Comparison of ENCODE assay signal across 19 cellular contexts in the genomic region with DNA sequence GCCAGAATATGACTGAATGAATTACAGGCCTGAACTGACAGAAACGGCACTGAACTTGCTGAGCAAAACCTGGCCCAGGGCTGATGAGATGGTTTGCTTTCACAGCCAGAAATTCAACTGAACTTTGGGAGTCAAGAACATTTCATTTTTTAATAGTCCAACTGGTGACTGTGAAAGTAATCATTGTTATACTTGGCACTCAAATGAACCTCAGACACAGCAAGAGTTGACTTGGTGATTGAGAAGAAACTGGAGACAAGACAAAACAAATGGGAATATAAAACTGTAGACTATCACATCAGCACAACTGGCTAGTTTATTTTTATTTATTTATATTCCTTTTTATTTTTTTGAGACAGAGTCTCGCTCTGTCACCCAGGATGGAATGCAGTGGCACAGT.
DNase-seq lines count a peak whose midpoint lies in the region; TF ChIP-seq lines count a peak whose summit lies in the region.
"Had no signal": no experiment of that assay in that cellular context is flagged by ENCODE, and none has a peak within 500 bp of the region (broad histone marks: within the 10 kb centered on the region; RNA-seq: fewer than 3 reads in every experiment).

No MANE protein-coding gene starts in this region.

- WGBS in thyroid gland, 2 donors, result 40 to 55% methylated on average over 2 of the region's 2 CpGs

- no peaks in the 10 kb centered on the region for H3K4me1 ChIP-seq in thyroid gland
- H3K4me1 ChIP-seq: HAP-1 had no signal

- TF ChIP-seq CTCF in thyroid gland (IDR thresholded peaks at IDR 0.05), result no peak

- no peak for TF ChIP-seq POLR2A in thyroid gland (IDR thresholded peaks at IDR 0.05)

- no peak overlapping the region for H3K27ac ChIP-seq in thyroid gland
- H3K27ac ChIP-seq: 22Rv1, BLaER1, C4-2B had no signal

- no peaks in the 10 kb centered on the region for H3K27me3 ChIP-seq in thyroid gland
- H3K27me3 ChIP-seq: BLaER1 had no signal

- no peak overlapping the region for H3K4me3 ChIP-seq in thyroid gland (replicated peaks in 1 of 3)
- H3K4me3 ChIP-seq: BLaER1, HAP-1 had no signal

- H3K36me3 ChIP-seq in thyroid gland, result no peaks in the 10 kb centered on the region
- H3K36me3 ChIP-seq: BLaER1, HAP-1 had no signal

- intact Hi-C loops in thyroid gland (cut with DNase I), result no loop called here

- no peaks in the 10 kb centered on the region for H3K9me3 ChIP-seq in thyroid gland
- H3K9me3 ChIP-seq: HAP-1 had no signal

- DNase-seq in DMS79 treated with DMSO at 0.1 percent for 48 hours (lab: John Stamatoyannopoulos, UW) (peak; percentile 9), DMS79 (lab: John Stamatoyannopoulos, UW) (no peak), astrocyte of the hippocampus (ENCODE audit: low read depth, low spot score) (peak; percentile 3), kidney tubule cell (ENCODE audit: low spot score) (peak; percentile 42), thyroid gland (peak; percentile 22 to 23), GF-D8 (lab: John Stamatoyannopoulos, UW) (no peak), DMS153 treated with DMSO at 0.1 percent for 48 hours (lab: John Stamatoyannopoulos, UW; ENCODE audit: unreplicated experiment) (no peak)
- DNase-seq: CD4-positive, CD25-positive, alpha-beta regulatory T cell; CD8-positive, alpha-beta T cell; DMS 273 treated with DMSO at 0.1 percent for 48 hours; DMS53; EL; GDM1; GOT3; HFFc6 had no signal

Comparison
In these comparisons a context has a peak if more than half of its experiments do, and no peak if none do; other contexts are left out.
1. DNase-seq: peak in DMS79 treated with DMSO at 0.1 percent for 48 hours (single experiment), astrocyte of the hippocampus (single experiment), kidney tubule cell (single experiment) and thyroid gland (2 of 2); none in DMS79 (single experiment), GF-D8 (single experiment) and DMS153 treated with DMSO at 0.1 percent for 48 hours (single experiment).